ENCODE assay signal across 28 cellular contexts in the genomic region with DNA sequence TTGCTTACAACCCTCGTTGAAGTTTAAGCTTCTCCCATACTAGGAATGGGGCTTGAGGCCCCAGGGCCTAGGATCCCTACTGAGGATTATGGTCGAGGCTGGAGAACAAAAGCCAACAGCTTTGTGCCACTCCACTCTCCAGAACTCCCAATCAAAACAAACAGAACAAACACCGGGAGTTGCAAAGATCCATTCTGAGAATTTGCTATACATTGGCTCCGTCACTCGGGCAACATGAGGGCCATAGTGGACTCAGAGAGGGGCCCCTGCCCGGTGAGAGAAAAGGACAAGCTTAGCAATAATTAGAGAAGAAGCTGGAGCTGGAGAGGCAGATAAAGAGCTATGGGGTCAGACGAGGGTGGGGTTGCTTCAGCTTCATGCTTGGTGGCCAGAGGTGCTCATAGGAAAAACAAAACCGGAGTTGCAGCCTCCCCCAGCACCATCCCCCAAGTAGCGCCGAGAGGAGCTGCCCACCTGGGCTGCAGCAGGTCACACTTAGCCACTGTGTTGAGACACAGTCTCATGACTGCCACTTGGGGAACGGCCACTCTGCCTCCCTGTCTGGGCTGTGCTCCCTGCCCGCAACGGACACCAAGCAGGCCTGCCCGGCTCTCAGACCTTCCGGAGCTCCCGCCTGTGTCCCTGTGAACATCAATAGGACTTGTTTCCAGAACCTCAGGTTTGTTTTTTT.
A peak's percentile ranks its signal among the peaks of the same experiment; 100 is the strongest.
DNase-seq lines count a peak whose midpoint lies in the region; ATAC-seq and TF ChIP-seq lines count a peak whose summit lies in the region.
"Had no signal": no experiment of that assay in that cellular context is flagged by ENCODE, and none has a peak within 500 bp of the region (broad histone marks: within the 10 kb centered on the region; RNA-seq: fewer than 3 reads in every experiment).

No MANE protein-coding gene starts in this region.

- intact Hi-C loops in left cardiac atrium (cut with DNase I): no loop called here
- intact Hi-C loops in dendritic cell treated with granulocyte-macrophage colony-stimulating factor and Interleukin-4, amounts not matched to agents 40 ng/mL and 50 ng/mL, for 4 days (cut with micrococcal nuclease): no loop called here
- intact Hi-C loops in upper lobe of right lung (cut with DNase I): no loop called here
- intact Hi-C loops in CD4-positive, alpha-beta T cell (cut with DNase I, micrococcal nuclease): no loop called here

- no peaks in the 10 kb centered on the region for H3K9me3 Mint-ChIP-seq in dendritic cell treated with granulocyte-macrophage colony-stimulating factor and Interleukin-4, amounts not matched to agents 40 ng/mL and 50 ng/mL, for 4 days
- no peaks in the 10 kb centered on the region for H3K9me3 Mint-ChIP-seq in nephron progenitor cell
- H3K9me3 Mint-ChIP-seq in CD4-positive, alpha-beta T cell: no peaks in the 10 kb centered on the region
- H3K9me3 Mint-ChIP-seq: activated CD4-positive, alpha-beta memory T cell treated with anti-CD3 and anti-CD28 coated beads for 36 hours; activated T-helper 1 cell treated with anti-CD3 and anti-CD28 coated beads, Interleukin-12 subunit alpha, Interleukin-12 subunit beta, Interleukin-2, Interleukin-4 antibody, amounts not matched to agents 30 ng/mL and 10 ng/mL and 1 ng/mL, durations not matched to agents 14 hours and 24 hours and 36 hours; effector memory CD8-positive, alpha-beta T cell; WTC11 had no signal

- H3K27ac ChIP-seq in right atrium auricular region (no peak overlapping the region), upper lobe of right lung (peak overlapping the region; percentile 19)
- no peak overlapping the region for H3K27ac ChIP-seq in CD4-positive, alpha-beta T cell (ENCODE audit: low read depth, low read length)
- H3K27ac ChIP-seq: A549, esophagus muscularis mucosa had no signal

- H3K36me3 ChIP-seq in right atrium auricular region: no peaks in the 10 kb centered on the region
- no peaks in the 10 kb centered on the region for H3K36me3 ChIP-seq in upper lobe of right lung
- H3K36me3 ChIP-seq: esophagus muscularis mucosa, MG63, stomach, tibial nerve had no signal

- H3K4me1 ChIP-seq in right atrium auricular region (peaks cover 0 to 56% of the 10 kb centered on the region in 2 donors), upper lobe of right lung (peaks cover 31% of the 10 kb centered on the region)

- peak overlapping the region; percentile 53 for H3K27ac Mint-ChIP-seq in dendritic cell treated with granulocyte-macrophage colony-stimulating factor and Interleukin-4, amounts not matched to agents 40 ng/mL and 50 ng/mL, for 4 days
- H3K27ac Mint-ChIP-seq in nephron progenitor cell: peak overlapping the region; percentile 85
- no peak overlapping the region for H3K27ac Mint-ChIP-seq in CD4-positive, alpha-beta T cell
- H3K27ac Mint-ChIP-seq: activated CD4-positive, alpha-beta memory T cell treated with anti-CD3 and anti-CD28 coated beads for 36 hours; activated T-helper 1 cell treated with anti-CD3 and anti-CD28 coated beads, Interleukin-12 subunit alpha, Interleukin-12 subunit beta, Interleukin-2, Interleukin-4 antibody, amounts not matched to agents 30 ng/mL and 10 ng/mL and 1 ng/mL, durations not matched to agents 14 hours and 24 hours and 36 hours; B cell; effector memory CD8-positive, alpha-beta T cell; WTC11 had no signal

- H3K27me3 ChIP-seq in right atrium auricular region (no peaks in the 10 kb centered on the region), upper lobe of right lung (no peaks in the 10 kb centered on the region)
- H3K27me3 ChIP-seq in CD4-positive, alpha-beta T cell (ENCODE audit: control insufficient read depth, insufficient read depth, low read length): no peaks in the 10 kb centered on the region
- H3K27me3 ChIP-seq: esophagus muscularis mucosa, MG63, stomach, tibial nerve had no signal

- H3K4me3 Mint-ChIP-seq in dendritic cell treated with granulocyte-macrophage colony-stimulating factor and Interleukin-4, amounts not matched to agents 40 ng/mL and 50 ng/mL, for 4 days: no peak overlapping the region
- H3K4me3 Mint-ChIP-seq in nephron progenitor cell: peak overlapping the region; percentile 1
- no peak overlapping the region for H3K4me3 Mint-ChIP-seq in CD4-positive, alpha-beta T cell
- H3K4me3 Mint-ChIP-seq: activated CD4-positive, alpha-beta memory T cell treated with anti-CD3 and anti-CD28 coated beads for 36 hours; activated T-helper 1 cell treated with anti-CD3 and anti-CD28 coated beads, Interleukin-12 subunit alpha, Interleukin-12 subunit beta, Interleukin-2, Interleukin-4 antibody, amounts not matched to agents 30 ng/mL and 10 ng/mL and 1 ng/mL, durations not matched to agents 14 hours and 24 hours and 36 hours; B cell; effector memory CD8-positive, alpha-beta T cell; WTC11 had no signal

- H3K9me3 ChIP-seq in right atrium auricular region: no peaks in the 10 kb centered on the region
- no peaks in the 10 kb centered on the region for H3K9me3 ChIP-seq in upper lobe of right lung
- no peaks in the 10 kb centered on the region for H3K9me3 ChIP-seq in CD4-positive, alpha-beta T cell (ENCODE audit: control insufficient read depth, low read length)
- H3K9me3 ChIP-seq: A549, esophagus muscularis mucosa, MG63, stomach, tibial nerve had no signal

- POLR2A ChIA-PET in CD4-positive, alpha-beta T cell (lab: Charles Lee): no interaction called here

- DNase-seq in left cardiac atrium (peak; percentile 19), right atrium auricular region (ENCODE audit: low spot score) (no peak), nephron progenitor cell (no peak), upper lobe of right lung (no peak), NCI-H748 (lab: John Stamatoyannopoulos, UW; ENCODE audit: unreplicated experiment) (no peak), NOMO-1 treated with DMSO at 0.1 percent for 48 hours (lab: John Stamatoyannopoulos, UW; ENCODE audit: unreplicated experiment) (no peak)
- DNase-seq in CD4-positive, alpha-beta T cell: no peak
- DNase-seq: activated CD4-positive, alpha-beta memory T cell treated with anti-CD3 and anti-CD28 coated beads for 36 hours; activated CD8-positive, alpha-beta memory T cell treated with anti-CD3 and anti-CD28 coated beads, Interleukin-2, amount 50 U/mL, for 4 hours; activated naive CD4-positive, alpha-beta T cell treated with anti-CD3 and anti-CD28 coated beads, Interleukin-2, amount 50 U/mL, for 16 hours; amniotic stem cell; effector memory CD8-positive, alpha-beta T cell; foreskin melanocyte; GOT3; KBM-7; NCI-H1436; NCI-H446 treated with DMSO at 0.1 percent for 48 hours; stimulated activated CD4-positive, alpha-beta T cell treated with anti-CD3 and anti-CD28 coated beads, Interleukin-2, amount 100 ng/mL, for 24 hours had no signal

- no peaks in the 10 kb centered on the region for H3K36me3 Mint-ChIP-seq in dendritic cell treated with granulocyte-macrophage colony-stimulating factor and Interleukin-4, amounts not matched to agents 40 ng/mL and 50 ng/mL, for 4 days (ENCODE audit: low read depth)
- no peaks in the 10 kb centered on the region for H3K36me3 Mint-ChIP-seq in nephron progenitor cell (ENCODE audit: low read depth)
- H3K36me3 Mint-ChIP-seq in CD4-positive, alpha-beta T cell (ENCODE audit: low read depth): no peaks in the 10 kb centered on the region
- H3K36me3 Mint-ChIP-seq: activated CD4-positive, alpha-beta memory T cell treated with anti-CD3 and anti-CD28 coated beads for 36 hours; WTC11 had no signal

- CTCF ChIA-PET in CD4-positive, alpha-beta T cell (lab: Charles Lee): interaction anchor here (1.1 kb wide), 1 partner anchor 550 kb away, joined by 3 read pairs; no protein-coding TSS in a partner anchor

- peaks cover 36% of the 10 kb centered on the region for H3K4me1 Mint-ChIP-seq in dendritic cell treated with granulocyte-macrophage colony-stimulating factor and Interleukin-4, amounts not matched to agents 40 ng/mL and 50 ng/mL, for 4 days (ENCODE audit: low read depth)
- peaks cover 92% of the 10 kb centered on the region for H3K4me1 Mint-ChIP-seq in nephron progenitor cell
- H3K4me1 Mint-ChIP-seq in CD4-positive, alpha-beta T cell (ENCODE audit: low read depth): no peaks in the 10 kb centered on the region
- H3K4me1 Mint-ChIP-seq: B cell had no signal

- H3K27me3 Mint-ChIP-seq in dendritic cell treated with granulocyte-macrophage colony-stimulating factor and Interleukin-4, amounts not matched to agents 40 ng/mL and 50 ng/mL, for 4 days: peaks cover 25% of the 10 kb centered on the region
- H3K27me3 Mint-ChIP-seq in nephron progenitor cell (ENCODE audit: low read depth, poor library complexity): no peaks in the 10 kb centered on the region
- no peaks in the 10 kb centered on the region for H3K27me3 Mint-ChIP-seq in CD4-positive, alpha-beta T cell
- H3K27me3 Mint-ChIP-seq: activated CD4-positive, alpha-beta memory T cell treated with anti-CD3 and anti-CD28 coated beads for 36 hours had no signal

- ATAC-seq in left cardiac atrium (no peak), upper lobe of right lung (no peak)
- ATAC-seq in CD4-positive, alpha-beta T cell (ENCODE audit: poor library complexity): no peak
- ATAC-seq: A549; effector memory CD8-positive, alpha-beta T cell; left lobe of liver; WTC11 had no signal

- H3K4me3 ChIP-seq in right atrium auricular region (no peak overlapping the region), upper lobe of right lung (no peak overlapping the region)
- H3K4me3 ChIP-seq: A549, esophagus muscularis mucosa, MG63, stomach, tibial nerve had no signal

- TF ChIP-seq CTCF in right atrium auricular region (IDR thresholded peaks at IDR 0.05) (no peak), nephron progenitor cell (IDR thresholded peaks at IDR 0.05) (no peak), upper lobe of right lung (IDR thresholded peaks at IDR 0.05) (no peak)
- no peak for TF ChIP-seq CTCF in CD4-positive, alpha-beta T cell (IDR thresholded peaks at IDR 0.05)
